Comparison of ENCODE assay signal across 23 cellular contexts in genomic region chr1:43057567-43057966, GRCh38.
DNase-seq lines count a peak whose midpoint lies in the region; ATAC-seq and FAIRE-seq lines count a peak whose summit lies in the region.
"Had no signal": no experiment of that assay in that cellular context is flagged by ENCODE, and none has a peak within 500 bp of the region (broad histone marks: within the 10 kb centered on the region; RNA-seq: fewer than 3 reads in every experiment).

No MANE protein-coding gene starts in this region.

- peak overlapping the region; percentile 99 for H2AK5ac ChIP-seq in mesendoderm (ENCODE audit: low read length)

- H3K79me1 ChIP-seq in mesendoderm (ENCODE audit: low read length) = no peaks in the 10 kb centered on the region

- H3K36me3 Mint-ChIP-seq in activated CD4-positive, alpha-beta T cell treated with anti-CD3 and anti-CD28 coated beads, Interleukin-2, amount 10 ng/mL, durations not matched to agents 24 days and 14 days (ENCODE audit: low read depth) = no peaks in the 10 kb centered on the region
- no peaks in the 10 kb centered on the region for H3K36me3 Mint-ChIP-seq in activated naive CD8-positive, alpha-beta T cell treated with anti-CD3 and anti-CD28 coated beads, Interleukin-2, amount 50 U/mL, for 24 hours (ENCODE audit: low read depth)
- H3K36me3 Mint-ChIP-seq in stimulated activated effector memory CD8-positive, alpha-beta T cell treated with anti-CD3 and anti-CD28 coated beads, Interleukin-12 subunit alpha, Interleukin-12 subunit beta, amount 100 ng/mL, for 72 hours = peaks cover 13% of the 10 kb centered on the region
- H3K36me3 Mint-ChIP-seq: CD8-positive, alpha-beta memory T cell; T-cell had no signal

- H4K5ac ChIP-seq in mesendoderm (ENCODE audit: low read length) = no peak overlapping the region

- H3K79me2 ChIP-seq in mesendoderm (ENCODE audit: control insufficient read depth, insufficient read depth, low read length) = no peaks in the 10 kb centered on the region

- no peaks in the 10 kb centered on the region for H3K27me3 Mint-ChIP-seq in activated CD4-positive, alpha-beta T cell treated with anti-CD3 and anti-CD28 coated beads, Interleukin-2, amount 10 ng/mL, durations not matched to agents 24 days and 14 days
- H3K27me3 Mint-ChIP-seq in activated naive CD8-positive, alpha-beta T cell treated with anti-CD3 and anti-CD28 coated beads, Interleukin-2, amount 50 U/mL, for 24 hours = peaks cover 12% of the 10 kb centered on the region

- no peak overlapping the region for H3K4me3 ChIP-seq in mesendoderm (ENCODE audit: low read length)
- H3K4me3 ChIP-seq: left ventricle myocardium inferior, Peyer's patch, SJCRH30, upper lobe of left lung had no signal

- no peak overlapping the region for H2BK15ac ChIP-seq in mesendoderm (replicated peaks; ENCODE audit: low read depth)

- H3K9me3 Mint-ChIP-seq in activated CD4-positive, alpha-beta T cell treated with anti-CD3 and anti-CD28 coated beads, Interleukin-2, amount 10 ng/mL, durations not matched to agents 24 days and 14 days = peaks cover 7% of the 10 kb centered on the region
- no peaks in the 10 kb centered on the region for H3K9me3 Mint-ChIP-seq in activated naive CD8-positive, alpha-beta T cell treated with anti-CD3 and anti-CD28 coated beads, Interleukin-2, amount 50 U/mL, for 24 hours
- peaks cover 4% of the 10 kb centered on the region for H3K9me3 Mint-ChIP-seq in stimulated activated effector memory CD8-positive, alpha-beta T cell treated with anti-CD3 and anti-CD28 coated beads, Interleukin-12 subunit alpha, Interleukin-12 subunit beta, amount 100 ng/mL, for 72 hours
- H3K9me3 Mint-ChIP-seq: CD8-positive, alpha-beta memory T cell; T-cell had no signal

- FAIRE-seq in GM19239 (lab: Jason Lieb, UNC) = no peak
- FAIRE-seq: frontal cortex had no signal

- no peaks in the 10 kb centered on the region for H3K36me3 ChIP-seq in mesendoderm (ENCODE audit: control insufficient read depth, insufficient read depth, low read length)
- H3K36me3 ChIP-seq: left ventricle myocardium inferior, Peyer's patch, SJCRH30, upper lobe of left lung had no signal

- 100% methylated on average over 2 of the region's 7 CpGs for WGBS in mesendoderm (ENCODE audit: extremely low coverage, insufficient coverage, low lambda C conversion rate)

- no peak overlapping the region for H3K4ac ChIP-seq in mesendoderm (ENCODE audit: low read depth, low read length)

- ATAC-seq in activated naive CD8-positive, alpha-beta T cell treated with anti-CD3 and anti-CD28 coated beads, Interleukin-2, amount 50 U/mL, for 24 hours = no peak
- peak; percentile 44 for ATAC-seq in stimulated activated effector memory CD8-positive, alpha-beta T cell treated with anti-CD3 and anti-CD28 coated beads, Interleukin-12 subunit alpha, Interleukin-12 subunit beta, amount 100 ng/mL, for 72 hours
- no peak for ATAC-seq in GM18858 (IDR thresholded peaks at IDR 0.05; ENCODE audit: unreplicated experiment)
- ATAC-seq: T-cell had no signal

- no peak for DNase-seq in activated CD4-positive, alpha-beta T cell treated with anti-CD3 and anti-CD28 coated beads, Interleukin-2, amount 10 ng/mL, durations not matched to agents 24 days and 14 days
- DNase-seq in activated CD4-positive, alpha-beta T cell treated with anti-CD3 and anti-CD28 coated beads for 4 hours = no peak
- DNase-seq in activated naive CD8-positive, alpha-beta T cell treated with anti-CD3 and anti-CD28 coated beads, Interleukin-2, amount 50 U/mL, for 24 hours = no peak
- no peak for DNase-seq in mesendoderm
- no peak for DNase-seq in stimulated activated effector memory CD8-positive, alpha-beta T cell treated with anti-CD3 and anti-CD28 coated beads, Interleukin-12 subunit alpha, Interleukin-12 subunit beta, amount 100 ng/mL, for 72 hours (ENCODE audit: low spot score in 2 of 2)
- no peak for DNase-seq in NCI-H146 treated with DMSO at 0.1 percent for 48 hours (lab: John Stamatoyannopoulos, UW; ENCODE audit: unreplicated experiment)
- no peak for DNase-seq in GM19239 (ENCODE audit: insufficient read length, low spot score)
- DNase-seq: activated CD4-positive, alpha-beta T cell treated with anti-CD3 and anti-CD28 coated beads for 48 hours; activated effector memory CD4-positive, alpha-beta T cell treated with Interleukin-2 at 50 U/mL for 16 hours; CD8-positive, alpha-beta memory T cell; hippocampal formation; Kasumi-1; left ventricle myocardium inferior; NCI-H187 treated with DMSO at 0.1 percent for 48 hours; NCI-H526; SJCRH30; stimulated activated CD8-positive, alpha-beta memory T cell treated with anti-CD3 and anti-CD28 coated beads, Interleukin-4, amount 100 ng/mL, for 48 hours; T-cell; upper lobe of left lung had no signal

- peak overlapping the region; percentile 30 for H3K56ac ChIP-seq in mesendoderm (ENCODE audit: low read length)

- H3K4me1 Mint-ChIP-seq in activated CD4-positive, alpha-beta T cell treated with anti-CD3 and anti-CD28 coated beads, Interleukin-2, amount 10 ng/mL, durations not matched to agents 24 days and 14 days = peaks cover 23% of the 10 kb centered on the region
- peaks cover 21% of the 10 kb centered on the region for H3K4me1 Mint-ChIP-seq in activated naive CD8-positive, alpha-beta T cell treated with anti-CD3 and anti-CD28 coated beads, Interleukin-2, amount 50 U/mL, for 24 hours
- H3K4me1 Mint-ChIP-seq in stimulated activated effector memory CD8-positive, alpha-beta T cell treated with anti-CD3 and anti-CD28 coated beads, Interleukin-12 subunit alpha, Interleukin-12 subunit beta, amount 100 ng/mL, for 72 hours = peaks cover 28% of the 10 kb centered on the region

- no peak overlapping the region for H4K8ac ChIP-seq in mesendoderm (ENCODE audit: low read depth, low read length)

- H3K27ac Mint-ChIP-seq in activated CD4-positive, alpha-beta T cell treated with anti-CD3 and anti-CD28 coated beads, Interleukin-2, amount 10 ng/mL, durations not matched to agents 24 days and 14 days = peak overlapping the region; percentile 13
- H3K27ac Mint-ChIP-seq in activated naive CD8-positive, alpha-beta T cell treated with anti-CD3 and anti-CD28 coated beads, Interleukin-2, amount 50 U/mL, for 24 hours = peak overlapping the region; percentile 57
- peak overlapping the region; percentile 51 for H3K27ac Mint-ChIP-seq in stimulated activated effector memory CD8-positive, alpha-beta T cell treated with anti-CD3 and anti-CD28 coated beads, Interleukin-12 subunit alpha, Interleukin-12 subunit beta, amount 100 ng/mL, for 72 hours
- H3K27ac Mint-ChIP-seq: progenitor cell of endocrine pancreas, T-cell had no signal

- no peak overlapping the region for H3K4me2 ChIP-seq in mesendoderm (ENCODE audit: low read length)

- peaks cover 12% of the 10 kb centered on the region for H3K4me1 ChIP-seq in mesendoderm (ENCODE audit: control insufficient read depth, low read depth, low read length)

- peak overlapping the region; percentile 30 for H2BK5ac ChIP-seq in mesendoderm (ENCODE audit: low read length)

- intact Hi-C loops in activated CD4-positive, alpha-beta T cell treated with anti-CD3 and anti-CD28 coated beads, Interleukin-2, amount 10 ng/mL, durations not matched to agents 24 days and 14 days (cut with micrococcal nuclease) = no loop called here

- no peak overlapping the region for H3K23ac ChIP-seq in mesendoderm (ENCODE audit: low read length)

- no peaks in the 10 kb centered on the region for H3K27me3 ChIP-seq in mesendoderm (ENCODE audit: insufficient read depth, low read length, poor library complexity)
- H3K27me3 ChIP-seq: Peyer's patch, SJCRH30, upper lobe of left lung had no signal

- H3K9ac ChIP-seq in mesendoderm (ENCODE audit: low read length) = no peak overlapping the region

- H3K4me3 Mint-ChIP-seq in activated CD4-positive, alpha-beta T cell treated with anti-CD3 and anti-CD28 coated beads, Interleukin-2, amount 10 ng/mL, durations not matched to agents 24 days and 14 days = no peak overlapping the region
- no peak overlapping the region for H3K4me3 Mint-ChIP-seq in activated naive CD8-positive, alpha-beta T cell treated with anti-CD3 and anti-CD28 coated beads, Interleukin-2, amount 50 U/mL, for 24 hours
- H3K4me3 Mint-ChIP-seq in stimulated activated effector memory CD8-positive, alpha-beta T cell treated with anti-CD3 and anti-CD28 coated beads, Interleukin-12 subunit alpha, Interleukin-12 subunit beta, amount 100 ng/mL, for 72 hours = peak overlapping the region; percentile 4
- H3K4me3 Mint-ChIP-seq: T-cell had no signal

- H2BK120ac ChIP-seq in mesendoderm (ENCODE audit: low read depth, low read length) = no peak overlapping the region

- H3K27ac ChIP-seq in mesendoderm (ENCODE audit: low read depth, low read length) = no peak overlapping the region
- H3K27ac ChIP-seq: left ventricle myocardium inferior, Peyer's patch, SJCRH30, upper lobe of left lung had no signal

- H3K18ac ChIP-seq in mesendoderm (ENCODE audit: low read length) = no peak overlapping the region
